In genomic region chr1:247854899-247855545, GRCh38 we compare ENCODE assay signal across 37 cellular contexts. TPM values are rescaled to one million over a fixed set of nuclear protein-coding genes. Genes with fewer than 3 reads are reported as not detected.
"Had no signal": no experiment of that assay in that cellular context is flagged by ENCODE, and none has a peak within 500 bp of the region (broad histone marks: within the 10 kb centered on the region; RNA-seq: fewer than 3 reads in every experiment).

No MANE protein-coding gene starts in this region.

- H3K4me3 Mint-ChIP-seq: activated CD4-positive, alpha-beta memory T cell treated with anti-CD3 and anti-CD28 coated beads, Interleukin-2, amount 10 ng/mL, durations not matched to agents 7 days and 5 days; activated CD4-positive, alpha-beta T cell treated with anti-CD3 and anti-CD28 coated beads, Interleukin-2, amount 10 ng/mL, durations not matched to agents 7 days and 5 days; activated naive CD4-positive, alpha-beta T cell treated with anti-CD3 and anti-CD28 coated beads, Interleukin-2, amount 10 ng/mL, durations not matched to agents 7 days and 5 days; activated naive CD8-positive, alpha-beta T cell treated with anti-CD3 and anti-CD28 coated beads, Interleukin-2, amount 10 ng/mL, durations not matched to agents 7 days and 5 days; activated T-cell treated with anti-CD3 and anti-CD28 coated beads, Interleukin-2, amount 50 U/mL, for 24 hours; effector memory CD8-positive, alpha-beta T cell; naive thymus-derived CD8-positive, alpha-beta T cell; neural progenitor cell; stimulated activated memory B cell treated with anti-CD40 and anti-IgM and Interleukin-4, amounts not matched to agents 10 μg/mL and 1 μg/mL and 100 μg/mL, for 72 hours; stimulated activated naive CD8-positive, alpha-beta T cell treated with anti-CD3 and anti-CD28 coated beads, Interleukin-15, amount 100 ng/mL, for 72 hours; WTC11 had no signal

- DNase-seq: activated CD4-positive, alpha-beta memory T cell treated with anti-CD3 and anti-CD28 coated beads, Interleukin-2, amount 10 ng/mL, durations not matched to agents 7 days and 5 days; activated CD4-positive, alpha-beta T cell treated with anti-CD3 and anti-CD28 coated beads for 1 hour; activated CD4-positive, alpha-beta T cell treated with anti-CD3 and anti-CD28 coated beads, Interleukin-2, amount 10 ng/mL, durations not matched to agents 7 days and 5 days; activated CD8-positive, alpha-beta memory T cell treated with anti-CD3 and anti-CD28 coated beads, Interleukin-2, amount 50 U/mL, for 48 hours; activated gamma-delta T cell; activated naive CD4-positive, alpha-beta T cell treated with anti-CD3 and anti-CD28 coated beads, Interleukin-2, amount 10 ng/mL, durations not matched to agents 7 days and 5 days; activated naive CD8-positive, alpha-beta T cell treated with anti-CD3 and anti-CD28 coated beads, Interleukin-2, amount 10 ng/mL, durations not matched to agents 7 days and 5 days; activated T-cell treated with anti-CD3 and anti-CD28 coated beads, Interleukin-2, amount 50 U/mL, for 24 hours; brain microvascular endothelial cell; effector memory CD8-positive, alpha-beta T cell; hypothalamus; kidney glomerular epithelial cell; left lung; lower lobe of right lung; mesenchymal stem cell; naive thymus-derived CD8-positive, alpha-beta T cell; occipital lobe; stimulated activated CD4-positive, alpha-beta T cell treated with anti-CD3 and anti-CD28 coated beads, Interleukin-1b, Interleukin-23, amount 100 ng/mL, for 48 hours; stimulated activated CD4-positive, alpha-beta T cell treated with anti-CD3 and anti-CD28 coated beads, Interleukin-4, amount 100 ng/mL, for 4 hours; stimulated activated CD8-positive, alpha-beta memory T cell treated with anti-CD3 and anti-CD28 coated beads, Interleukin-4, amount 100 ng/mL, for 48 hours; stimulated activated naive CD8-positive, alpha-beta T cell treated with anti-CD3 and anti-CD28 coated beads, Interleukin-15, amount 100 ng/mL, for 72 hours; substantia nigra; T-helper 2 cell; tibial artery; upper lobe of right lung had no signal

- H3K9me3 Mint-ChIP-seq: activated CD4-positive, alpha-beta memory T cell treated with anti-CD3 and anti-CD28 coated beads, Interleukin-2, amount 10 ng/mL, durations not matched to agents 7 days and 5 days; activated CD4-positive, alpha-beta T cell treated with anti-CD3 and anti-CD28 coated beads, Interleukin-2, amount 10 ng/mL, durations not matched to agents 7 days and 5 days; activated naive CD4-positive, alpha-beta T cell treated with anti-CD3 and anti-CD28 coated beads, Interleukin-2, amount 10 ng/mL, durations not matched to agents 7 days and 5 days; activated naive CD8-positive, alpha-beta T cell treated with anti-CD3 and anti-CD28 coated beads, Interleukin-2, amount 10 ng/mL, durations not matched to agents 7 days and 5 days; activated T-cell treated with anti-CD3 and anti-CD28 coated beads, Interleukin-2, amount 50 U/mL, for 24 hours; effector memory CD8-positive, alpha-beta T cell had no signal

- H3K27ac Mint-ChIP-seq: activated CD4-positive, alpha-beta memory T cell treated with anti-CD3 and anti-CD28 coated beads, Interleukin-2, amount 10 ng/mL, durations not matched to agents 7 days and 5 days; activated CD4-positive, alpha-beta T cell treated with anti-CD3 and anti-CD28 coated beads, Interleukin-2, amount 10 ng/mL, durations not matched to agents 7 days and 5 days; activated naive CD4-positive, alpha-beta T cell treated with anti-CD3 and anti-CD28 coated beads, Interleukin-2, amount 10 ng/mL, durations not matched to agents 7 days and 5 days; activated naive CD8-positive, alpha-beta T cell treated with anti-CD3 and anti-CD28 coated beads, Interleukin-2, amount 10 ng/mL, durations not matched to agents 7 days and 5 days; activated T-cell treated with anti-CD3 and anti-CD28 coated beads, Interleukin-2, amount 50 U/mL, for 24 hours; effector memory CD8-positive, alpha-beta T cell; neural progenitor cell; stimulated activated memory B cell treated with anti-CD40 and anti-IgM and Interleukin-4, amounts not matched to agents 10 μg/mL and 1 μg/mL and 100 μg/mL, for 72 hours; WTC11 had no signal

- ATAC-seq: effector memory CD8-positive, alpha-beta T cell; gastroesophageal sphincter; left lung; lower lobe of right lung; naive thymus-derived CD8-positive, alpha-beta T cell; stimulated activated memory B cell treated with anti-CD40 and anti-IgM and Interleukin-4, amounts not matched to agents 10 μg/mL and 1 μg/mL and 100 μg/mL, for 72 hours; stimulated activated naive CD8-positive, alpha-beta T cell treated with anti-CD3 and anti-CD28 coated beads, Interleukin-15, amount 100 ng/mL, for 72 hours; upper lobe of right lung; WTC11 had no signal

- H3K36me3 Mint-ChIP-seq: activated naive CD4-positive, alpha-beta T cell treated with anti-CD3 and anti-CD28 coated beads, Interleukin-2, amount 10 ng/mL, durations not matched to agents 7 days and 5 days; activated naive CD8-positive, alpha-beta T cell treated with anti-CD3 and anti-CD28 coated beads, Interleukin-2, amount 10 ng/mL, durations not matched to agents 7 days and 5 days; neural progenitor cell; stimulated activated memory B cell treated with anti-CD40 and anti-IgM and Interleukin-4, amounts not matched to agents 10 μg/mL and 1 μg/mL and 100 μg/mL, for 72 hours had no signal

RNA-seq across cellular contexts. Expression of gene TRIM58, which starts 2.0 kb away (rescaled TPM):
- total RNA-seq: smooth muscle cell had no signal

RNA-seq across cellular contexts. Expression of gene OR11L1, which starts 13.3 kb away (rescaled TPM):
- total RNA-seq: activated CD4-positive, alpha-beta memory T cell treated with anti-CD3 and anti-CD28 coated beads, Interleukin-2, amount 10 ng/mL, durations not matched to agents 7 days and 5 days; activated CD4-positive, alpha-beta T cell treated with anti-CD3 and anti-CD28 coated beads, Interleukin-2, amount 10 ng/mL, durations not matched to agents 7 days and 5 days; activated naive CD8-positive, alpha-beta T cell treated with anti-CD3 and anti-CD28 coated beads, Interleukin-2, amount 10 ng/mL, durations not matched to agents 7 days and 5 days; astrocyte; cardiac septum; cerebellum; fibroblast of lung; fibroblast of villous mesenchyme; gastroesophageal sphincter; left lung; lower lobe of right lung; naive thymus-derived CD8-positive, alpha-beta T cell; occipital lobe; pulmonary artery endothelial cell; right atrium auricular region; smooth muscle cell; upper lobe of right lung; WTC11 had no signal

RNA-seq across cellular contexts. Expression of gene OR14A16, which starts 31.1 kb away (rescaled TPM):
- total RNA-seq: activated CD4-positive, alpha-beta memory T cell treated with anti-CD3 and anti-CD28 coated beads, Interleukin-2, amount 10 ng/mL, durations not matched to agents 7 days and 5 days; activated CD4-positive, alpha-beta T cell treated with anti-CD3 and anti-CD28 coated beads, Interleukin-2, amount 10 ng/mL, durations not matched to agents 7 days and 5 days; activated naive CD8-positive, alpha-beta T cell treated with anti-CD3 and anti-CD28 coated beads, Interleukin-2, amount 10 ng/mL, durations not matched to agents 7 days and 5 days; astrocyte; cardiac septum; cerebellum; fibroblast of lung; fibroblast of villous mesenchyme; gastroesophageal sphincter; left lung; lower lobe of right lung; naive thymus-derived CD8-positive, alpha-beta T cell; occipital lobe; pulmonary artery endothelial cell; right atrium auricular region; smooth muscle cell; upper lobe of right lung had no signal

RNA-seq across cellular contexts. Expression of gene OR2W3, which starts 40.4 kb away (rescaled TPM):
- total RNA-seq: activated naive CD8-positive, alpha-beta T cell treated with anti-CD3 and anti-CD28 coated beads, Interleukin-2, amount 10 ng/mL, durations not matched to agents 7 days and 5 days; cardiac septum; fibroblast of lung; naive thymus-derived CD8-positive, alpha-beta T cell; smooth muscle cell had no signal
